35 cellular contexts compared by ENCODE assay signal in genomic region chr2:51971136-51971535, GRCh38.
"Had no signal": no experiment of that assay in that cellular context is flagged by ENCODE, and none has a peak within 500 bp of the region (broad histone marks: within the 10 kb centered on the region; RNA-seq: fewer than 3 reads in every experiment).

No MANE protein-coding gene starts in this region.

- DNase-seq: activated CD4-positive, alpha-beta T cell treated with anti-CD3 and anti-CD28 coated beads, Interleukin-2, amount 10 ng/mL, durations not matched to agents 24 days and 14 days; activated CD4-positive, alpha-beta T cell treated with anti-CD3 and anti-CD28 coated beads, Interleukin-2, amount 50 U/mL, for 4 hours; activated CD8-positive, alpha-beta T cell treated with anti-CD3 and anti-CD28 coated beads for 36 hours; activated effector memory CD4-positive, alpha-beta T cell treated with anti-CD3 and anti-CD28 coated beads, Interleukin-2, amount 50 U/mL, for 16 hours; activated naive CD4-positive, alpha-beta T cell; activated naive CD4-positive, alpha-beta T cell treated with anti-CD3 and anti-CD28 coated beads, Interleukin-2, amount 50 U/mL, for 16 hours; activated naive CD8-positive, alpha-beta T cell treated with anti-CD3 and anti-CD28 coated beads for 36 hours; activated T-cell treated with anti-CD3 and anti-CD28 coated beads, Interleukin-2, amount 50 U/mL, for 1 hour; activated T-cell treated with anti-CD3 and anti-CD28 coated beads, Interleukin-2, amount 50 U/mL, for 72 hours; amygdala; body of pancreas; Karpas-422; KBM-7; NCI-H1105; NCI-H1417 treated with DMSO at 0.1 percent for 48 hours; NCI-H187 treated with DMSO at 0.1 percent for 48 hours; NCI-H2081; NCI-H2171 treated with DMSO at 0.1 percent for 48 hours; NCI-H2227 treated with DMSO at 0.1 percent for 48 hours; NCI-H446; NCI-H510A treated with DMSO at 0.1 percent for 48 hours; NCI-H526 treated with DMSO at 0.1 percent for 48 hours; NCI-H82; RPMI8226; SHP77 treated with DMSO at 0.1 percent for 48 hours; SK-N-SH; SW 1271; T-helper 1 cell; T-helper 2 cell had no signal

- H3K4me1 ChIP-seq: ascending aorta, body of pancreas, breast epithelium, SJSA1 had no signal

- H3K9me3 ChIP-seq: ascending aorta, body of pancreas, SK-N-SH had no signal

- H3K27ac ChIP-seq: ascending aorta, body of pancreas, breast epithelium, SJSA1 had no signal

- H3K36me3 ChIP-seq: ascending aorta, breast epithelium, SJSA1 had no signal

- FAIRE-seq: TTC549 had no signal

- H3K4me2 ChIP-seq: SK-N-SH had no signal

- H3K4me3 ChIP-seq: ascending aorta, body of pancreas, breast epithelium, SJSA1 had no signal

- ATAC-seq: activated CD8-positive, alpha-beta T cell treated with anti-CD3 and anti-CD28 coated beads for 36 hours; activated T-cell treated with anti-CD3 and anti-CD28 coated beads, Interleukin-2, amount 50 U/mL, for 72 hours; activated T-helper 17 cell treated with anti-CD3 and anti-CD28 coated beads, Interleukin-2, amount 50 U/mL, for 72 hours; body of pancreas; Panc1 had no signal

- H3K9ac ChIP-seq: SK-N-SH had no signal

- H3K27me3 ChIP-seq: ascending aorta, body of pancreas, breast epithelium, SJSA1 had no signal
